1 cellular context compared by ENCODE assay signal in the genomic region with DNA sequence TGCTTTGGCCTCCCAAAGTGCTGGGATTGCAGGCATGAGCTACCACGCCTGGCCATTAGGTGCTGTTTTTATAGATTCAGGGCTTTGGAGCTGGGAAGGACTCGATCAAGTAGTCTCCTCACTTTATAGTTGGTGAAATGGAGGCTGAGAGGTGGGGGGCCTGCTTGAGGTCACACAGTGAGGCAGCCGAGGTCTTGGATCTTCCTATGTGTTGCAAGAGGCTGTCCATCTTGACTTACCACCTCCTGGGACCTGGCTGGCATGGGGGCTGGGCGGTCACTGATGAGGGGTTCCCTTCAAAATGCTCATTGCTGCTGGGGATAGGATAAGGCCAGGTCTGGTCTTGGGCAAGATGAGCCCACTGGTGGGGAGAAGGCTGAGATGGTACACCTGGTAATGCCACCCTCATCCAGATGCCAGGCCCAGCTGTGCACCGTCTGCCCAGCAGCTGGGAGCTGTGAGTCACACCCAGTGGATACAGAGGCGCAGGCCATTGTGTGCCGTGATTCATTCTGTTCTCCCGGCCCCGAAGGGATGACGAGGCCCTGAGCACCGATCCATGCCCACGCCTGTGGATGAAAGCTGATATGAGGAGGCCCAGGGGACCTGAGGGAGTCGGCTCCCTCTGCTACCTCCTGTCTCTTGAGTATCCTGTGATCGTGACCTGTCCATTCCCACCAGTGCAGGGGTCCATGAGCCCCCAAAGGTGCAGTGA.
TF ChIP-seq lines count a peak whose summit lies in the region.

No MANE protein-coding gene starts in this region.

TF ChIP-seq in WTC11, 78 proteins besides CTCF, POLR2A, EP300 and RAD21 (continued from another document):
- TF ChIP-seq, protein P1, sequence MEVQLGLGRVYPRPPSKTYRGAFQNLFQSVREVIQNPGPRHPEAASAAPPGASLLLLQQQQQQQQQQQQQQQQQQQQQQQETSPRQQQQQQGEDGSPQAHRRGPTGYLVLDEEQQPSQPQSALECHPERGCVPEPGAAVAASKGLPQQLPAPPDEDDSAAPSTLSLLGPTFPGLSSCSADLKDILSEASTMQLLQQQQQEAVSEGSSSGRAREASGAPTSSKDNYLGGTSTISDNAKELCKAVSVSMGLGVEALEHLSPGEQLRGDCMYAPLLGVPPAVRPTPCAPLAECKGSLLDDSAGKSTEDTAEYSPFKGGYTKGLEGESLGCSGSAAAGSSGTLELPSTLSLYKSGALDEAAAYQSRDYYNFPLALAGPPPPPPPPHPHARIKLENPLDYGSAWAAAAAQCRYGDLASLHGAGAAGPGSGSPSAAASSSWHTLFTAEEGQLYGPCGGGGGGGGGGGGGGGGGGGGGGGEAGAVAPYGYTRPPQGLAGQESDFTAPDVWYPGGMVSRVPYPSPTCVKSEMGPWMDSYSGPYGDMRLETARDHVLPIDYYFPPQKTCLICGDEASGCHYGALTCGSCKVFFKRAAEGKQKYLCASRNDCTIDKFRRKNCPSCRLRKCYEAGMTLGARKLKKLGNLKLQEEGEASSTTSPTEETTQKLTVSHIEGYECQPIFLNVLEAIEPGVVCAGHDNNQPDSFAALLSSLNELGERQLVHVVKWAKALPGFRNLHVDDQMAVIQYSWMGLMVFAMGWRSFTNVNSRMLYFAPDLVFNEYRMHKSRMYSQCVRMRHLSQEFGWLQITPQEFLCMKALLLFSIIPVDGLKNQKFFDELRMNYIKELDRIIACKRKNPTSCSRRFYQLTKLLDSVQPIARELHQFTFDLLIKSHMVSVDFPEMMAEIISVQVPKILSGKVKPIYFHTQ (CRISPR knock-in tag; IDR thresholded peaks at IDR 0.05): no peak
- no peak for TF ChIP-seq KAT7 (CRISPR knock-in tag; IDR thresholded peaks at IDR 0.05; ENCODE audit: borderline replicate concordance)
- TF ChIP-seq CBFB (CRISPR knock-in tag; IDR thresholded peaks at IDR 0.05; ENCODE audit: low read depth): no peak
- TF ChIP-seq, protein P2, sequence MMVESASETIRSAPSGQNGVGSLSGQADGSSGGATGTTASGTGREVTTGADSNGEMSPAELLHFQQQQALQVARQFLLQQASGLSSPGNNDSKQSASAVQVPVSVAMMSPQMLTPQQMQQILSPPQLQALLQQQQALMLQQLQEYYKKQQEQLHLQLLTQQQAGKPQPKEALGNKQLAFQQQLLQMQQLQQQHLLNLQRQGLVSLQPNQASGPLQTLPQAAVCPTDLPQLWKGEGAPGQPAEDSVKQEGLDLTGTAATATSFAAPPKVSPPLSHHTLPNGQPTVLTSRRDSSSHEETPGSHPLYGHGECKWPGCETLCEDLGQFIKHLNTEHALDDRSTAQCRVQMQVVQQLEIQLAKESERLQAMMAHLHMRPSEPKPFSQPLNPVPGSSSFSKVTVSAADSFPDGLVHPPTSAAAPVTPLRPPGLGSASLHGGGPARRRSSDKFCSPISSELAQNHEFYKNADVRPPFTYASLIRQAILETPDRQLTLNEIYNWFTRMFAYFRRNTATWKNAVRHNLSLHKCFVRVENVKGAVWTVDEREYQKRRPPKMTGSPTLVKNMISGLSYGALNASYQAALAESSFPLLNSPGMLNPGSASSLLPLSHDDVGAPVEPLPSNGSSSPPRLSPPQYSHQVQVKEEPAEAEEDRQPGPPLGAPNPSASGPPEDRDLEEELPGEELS (CRISPR knock-in tag; IDR thresholded peaks at IDR 0.05): no peak
- TF ChIP-seq IRF2 (CRISPR knock-in tag; IDR thresholded peaks at IDR 0.05; ENCODE audit: borderline replicate concordance, low read depth): no peak
- no peak for TF ChIP-seq NR2C2 (CRISPR knock-in tag; IDR thresholded peaks at IDR 0.05)
- TF ChIP-seq SP1 (CRISPR knock-in tag; conservative IDR thresholded peaks at IDR 0.05): no peak
- TF ChIP-seq, protein P3, sequence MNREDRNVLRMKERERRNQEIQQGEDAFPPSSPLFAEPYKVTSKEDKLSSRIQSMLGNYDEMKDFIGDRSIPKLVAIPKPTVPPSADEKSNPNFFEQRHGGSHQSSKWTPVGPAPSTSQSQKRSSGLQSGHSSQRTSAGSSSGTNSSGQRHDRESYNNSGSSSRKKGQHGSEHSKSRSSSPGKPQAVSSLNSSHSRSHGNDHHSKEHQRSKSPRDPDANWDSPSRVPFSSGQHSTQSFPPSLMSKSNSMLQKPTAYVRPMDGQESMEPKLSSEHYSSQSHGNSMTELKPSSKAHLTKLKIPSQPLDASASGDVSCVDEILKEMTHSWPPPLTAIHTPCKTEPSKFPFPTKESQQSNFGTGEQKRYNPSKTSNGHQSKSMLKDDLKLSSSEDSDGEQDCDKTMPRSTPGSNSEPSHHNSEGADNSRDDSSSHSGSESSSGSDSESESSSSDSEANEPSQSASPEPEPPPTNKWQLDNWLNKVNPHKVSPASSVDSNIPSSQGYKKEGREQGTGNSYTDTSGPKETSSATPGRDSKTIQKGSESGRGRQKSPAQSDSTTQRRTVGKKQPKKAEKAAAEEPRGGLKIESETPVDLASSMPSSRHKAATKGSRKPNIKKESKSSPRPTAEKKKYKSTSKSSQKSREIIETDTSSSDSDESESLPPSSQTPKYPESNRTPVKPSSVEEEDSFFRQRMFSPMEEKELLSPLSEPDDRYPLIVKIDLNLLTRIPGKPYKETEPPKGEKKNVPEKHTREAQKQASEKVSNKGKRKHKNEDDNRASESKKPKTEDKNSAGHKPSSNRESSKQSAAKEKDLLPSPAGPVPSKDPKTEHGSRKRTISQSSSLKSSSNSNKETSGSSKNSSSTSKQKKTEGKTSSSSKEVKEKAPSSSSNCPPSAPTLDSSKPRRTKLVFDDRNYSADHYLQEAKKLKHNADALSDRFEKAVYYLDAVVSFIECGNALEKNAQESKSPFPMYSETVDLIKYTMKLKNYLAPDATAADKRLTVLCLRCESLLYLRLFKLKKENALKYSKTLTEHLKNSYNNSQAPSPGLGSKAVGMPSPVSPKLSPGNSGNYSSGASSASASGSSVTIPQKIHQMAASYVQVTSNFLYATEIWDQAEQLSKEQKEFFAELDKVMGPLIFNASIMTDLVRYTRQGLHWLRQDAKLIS (CRISPR knock-in tag; IDR thresholded peaks at IDR 0.05; ENCODE audit: borderline replicate concordance): no peak
- TF ChIP-seq CREM (CRISPR knock-in tag; IDR thresholded peaks at IDR 0.05): no peak
- TF ChIP-seq ESRRA (CRISPR knock-in tag; IDR thresholded peaks at IDR 0.05; ENCODE audit: borderline replicate concordance): no peak
